In the genomic region with DNA sequence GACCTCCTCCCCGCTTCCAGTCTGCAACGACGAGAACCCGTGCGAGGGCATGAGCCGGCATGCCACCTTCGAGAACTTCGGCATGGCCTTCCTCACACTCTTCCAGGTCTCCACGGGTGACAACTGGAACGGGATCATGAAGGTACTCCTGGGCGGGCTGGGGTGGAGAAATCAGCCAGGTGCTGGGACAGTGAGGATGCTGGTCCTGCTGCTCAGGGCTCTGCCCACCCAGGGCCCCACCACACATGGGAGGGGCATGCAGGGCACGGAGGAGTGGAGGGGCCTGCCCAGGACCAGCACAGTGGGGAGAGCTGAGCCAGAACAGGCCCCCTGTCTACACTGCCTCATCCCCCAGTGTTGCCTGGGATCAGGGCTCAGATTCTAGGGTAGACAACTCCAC, we compare ENCODE assay signal across 31 cellular contexts.
"Had no signal": no experiment of that assay in that cellular context is flagged by ENCODE, and none has a peak within 500 bp of the region (broad histone marks: within the 10 kb centered on the region; RNA-seq: fewer than 3 reads in every experiment).

No MANE protein-coding gene starts in this region.

- H3K27ac ChIP-seq: brain microvascular endothelial cell, coronary artery, dorsolateral prefrontal cortex had no signal

- H3K36me3 ChIP-seq: brain microvascular endothelial cell had no signal

- DNase-seq: activated CD4-positive, alpha-beta memory T cell treated with anti-CD3 and anti-CD28 coated beads for 36 hours; activated CD4-positive, alpha-beta T cell treated with anti-CD3 and anti-CD28 coated beads for 36 hours; activated CD4-positive, alpha-beta T cell treated with anti-CD3 and anti-CD28 coated beads, Interleukin-2, amount 10 ng/mL, durations not matched to agents 24 days and 14 days; activated CD4-positive, CD25-positive, alpha-beta regulatory T cell; activated CD4-positive, CD25-positive, alpha-beta regulatory T cell treated with anti-CD3 and anti-CD28 coated beads, Interleukin-2, amount 50 U/mL, for 72 hours; activated CD8-positive, alpha-beta memory T cell treated with anti-CD3 and anti-CD28 coated beads, Interleukin-2, amount 50 U/mL, for 48 hours; activated gamma-delta T cell; activated naive CD4-positive, alpha-beta T cell treated with anti-CD3 and anti-CD28 coated beads, Interleukin-2, amount 50 U/mL, for 16 hours; activated naive CD4-positive, alpha-beta T cell treated with Interleukin-2 at 50 U/mL for 16 hours; activated T-cell treated with anti-CD3 and anti-CD28 coated beads for 4 hours; activated T-cell treated with anti-CD3 and anti-CD28 coated beads, Interleukin-2, amount 50 U/mL, for 24 hours; activated T-cell treated with anti-CD3 and anti-CD28 coated beads, Interleukin-2, amount 50 U/mL, for 72 hours; amniotic stem cell; anterior cingulate cortex; brain microvascular endothelial cell; dorsolateral prefrontal cortex; effector memory CD4-positive, alpha-beta T cell; endodermal cell; foreskin fibroblast; head of caudate nucleus; T-helper 17 cell; T1000 had no signal

- H3K27me3 Mint-ChIP-seq: activated CD4-positive, alpha-beta memory T cell treated with anti-CD3 and anti-CD28 coated beads for 36 hours; activated CD4-positive, alpha-beta T cell treated with anti-CD3 and anti-CD28 coated beads for 36 hours; activated CD4-positive, alpha-beta T cell treated with anti-CD3 and anti-CD28 coated beads, Interleukin-2, amount 10 ng/mL, durations not matched to agents 24 days and 14 days; activated naive CD8-positive, alpha-beta T cell; activated T-cell treated with anti-CD3 and anti-CD28 coated beads, Interleukin-2, amount 50 U/mL, for 24 hours; central memory CD8-positive, alpha-beta T cell; T-helper 17 cell had no signal

- H3K27me3 ChIP-seq: brain microvascular endothelial cell, dorsolateral prefrontal cortex had no signal

- FAIRE-seq: astrocyte, bronchial epithelial cell, frontal cortex had no signal

- H3K4me3 Mint-ChIP-seq: activated CD4-positive, alpha-beta memory T cell treated with anti-CD3 and anti-CD28 coated beads for 36 hours; activated CD4-positive, alpha-beta T cell treated with anti-CD3 and anti-CD28 coated beads for 36 hours; activated CD4-positive, alpha-beta T cell treated with anti-CD3 and anti-CD28 coated beads, Interleukin-2, amount 10 ng/mL, durations not matched to agents 24 days and 14 days; activated naive CD8-positive, alpha-beta T cell; activated T-cell treated with anti-CD3 and anti-CD28 coated beads, Interleukin-2, amount 50 U/mL, for 24 hours; activated T-cell treated with anti-CD3 and anti-CD28 coated beads, Interleukin-2, amount 50 U/mL, for 72 hours; central memory CD8-positive, alpha-beta T cell; dendritic cell treated with granulocyte-macrophage colony-stimulating factor and Interleukin-4, amounts not matched to agents 40 ng/mL and 50 ng/mL, for 4 days; endodermal cell; T-helper 17 cell; T-helper 2 cell treated with Interferon-gamma antibody and Interleukin-4, amounts not matched to agents 5 μg/mL and 100 μg/mL, for 36 hours had no signal

- H3K36me3 Mint-ChIP-seq: activated naive CD8-positive, alpha-beta T cell had no signal

- H3K9me3 Mint-ChIP-seq: activated CD4-positive, alpha-beta T cell treated with anti-CD3 and anti-CD28 coated beads, Interleukin-2, amount 10 ng/mL, durations not matched to agents 24 days and 14 days; central memory CD8-positive, alpha-beta T cell; dendritic cell treated with granulocyte-macrophage colony-stimulating factor and Interleukin-4, amounts not matched to agents 40 ng/mL and 50 ng/mL, for 4 days; T-helper 2 cell treated with Interferon-gamma antibody and Interleukin-4, amounts not matched to agents 5 μg/mL and 100 μg/mL, for 36 hours had no signal

- H3K4me1 Mint-ChIP-seq: activated CD4-positive, alpha-beta T cell treated with anti-CD3 and anti-CD28 coated beads for 36 hours; activated CD4-positive, alpha-beta T cell treated with anti-CD3 and anti-CD28 coated beads, Interleukin-2, amount 10 ng/mL, durations not matched to agents 24 days and 14 days; endodermal cell had no signal

- H3K27ac Mint-ChIP-seq: activated CD4-positive, alpha-beta memory T cell treated with anti-CD3 and anti-CD28 coated beads for 36 hours; activated CD4-positive, alpha-beta T cell treated with anti-CD3 and anti-CD28 coated beads for 36 hours; activated CD4-positive, alpha-beta T cell treated with anti-CD3 and anti-CD28 coated beads, Interleukin-2, amount 10 ng/mL, durations not matched to agents 24 days and 14 days; activated naive CD8-positive, alpha-beta T cell; activated T-cell treated with anti-CD3 and anti-CD28 coated beads, Interleukin-2, amount 50 U/mL, for 24 hours; activated T-cell treated with anti-CD3 and anti-CD28 coated beads, Interleukin-2, amount 50 U/mL, for 72 hours; dendritic cell treated with granulocyte-macrophage colony-stimulating factor and Interleukin-4, amounts not matched to agents 40 ng/mL and 50 ng/mL, for 4 days; endodermal cell; T-helper 17 cell; T-helper 2 cell treated with Interferon-gamma antibody and Interleukin-4, amounts not matched to agents 5 μg/mL and 100 μg/mL, for 36 hours had no signal

- ATAC-seq: activated CD4-positive, alpha-beta T cell treated with anti-CD3 and anti-CD28 coated beads for 36 hours; activated T-cell treated with anti-CD3 and anti-CD28 coated beads, Interleukin-2, amount 50 U/mL, for 72 hours; esophagus mucosa; T-helper 17 cell had no signal

- H3K4me3 ChIP-seq: coronary artery, dorsolateral prefrontal cortex had no signal
